ENCODE assay signal across 1 cellular context in the genomic region with DNA sequence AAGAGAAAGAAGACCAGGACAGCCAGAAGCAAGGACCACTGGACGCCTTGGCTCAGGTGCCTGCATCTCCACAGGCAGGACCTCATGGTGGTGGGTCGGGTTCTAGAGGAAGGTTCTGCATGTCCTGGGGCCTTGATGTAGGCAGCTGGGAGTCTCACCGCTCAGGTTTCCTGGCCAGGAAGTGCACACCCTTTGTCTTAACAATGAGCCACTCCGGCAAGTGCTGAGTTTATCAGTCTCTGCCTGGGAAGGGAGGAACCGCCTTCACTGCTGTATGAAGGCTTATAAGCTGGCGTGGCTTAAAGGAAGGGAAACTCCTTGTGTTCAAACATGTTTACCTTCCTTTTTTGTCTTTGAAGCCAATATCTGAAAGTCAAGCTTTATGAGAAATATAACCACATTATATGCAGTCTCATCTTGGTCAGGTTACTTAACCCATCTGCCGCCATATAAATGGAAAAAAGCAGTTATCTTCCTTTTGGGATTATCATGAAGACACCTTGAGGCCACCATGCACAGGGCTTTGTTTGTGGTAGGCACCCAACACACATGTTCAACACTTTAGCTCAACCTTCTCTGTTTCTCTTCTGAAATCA.
TF ChIP-seq lines count a peak whose summit lies in the region.

TSS of gene ST6GALNAC1 (minus strand) at position 205 of the 596 bp plus-strand sequence. CDS start at position 86, 119 bp downstream.

TF ChIP-seq in K562, 482 proteins besides CTCF, POLR2A, EP300 and RAD21 (continued from another document and continues in another):
- TF ChIP-seq CEBPZ (IDR thresholded peaks at IDR 0.05; ENCODE audit: borderline replicate concordance, low read depth, low read length) (no peak), EHMT2 (IDR thresholded peaks at IDR 0.05) (peak; percentile 89), RBM17 (IDR thresholded peaks at IDR 0.05; ENCODE audit: borderline replicate concordance, low read depth, low read length) (no peak), ZNF668 (CRISPR knock-in tag; IDR thresholded peaks at IDR 0.05) (peak; percentile 44; the same call in 1 of the 2 replicates), PTTG1 (tag; IDR thresholded peaks at IDR 0.05; ENCODE audit: low read depth) (no peak), ZZZ3 (IDR thresholded peaks at IDR 0.05) (no peak), MEIS2 (IDR thresholded peaks at IDR 0.05; ENCODE audit: partially characterized antibody) (peak; percentile 38), BHLHE40 (IDR thresholded peaks at IDR 0.05; ENCODE audit: low read length) (peak; percentile 44), GABPB1 (CRISPR knock-in tag; IDR thresholded peaks at IDR 0.05) (peak; percentile 64; the same call in 1 of the 2 replicates), E2F3 (CRISPR knock-in tag; IDR thresholded peaks at IDR 0.05) (no peak), DEAF1 (CRISPR knock-in tag; IDR thresholded peaks at IDR 0.05) (no peak), MAFK (IDR thresholded peaks at IDR 0.05; ENCODE audit: low read length) (no peak), ZNF431 (CRISPR knock-in tag; IDR thresholded peaks at IDR 0.05) (no peak; the same call in 1 of the 2 replicates), TAF7 (tag; IDR thresholded peaks at IDR 0.05) (no peak), EP400 (IDR thresholded peaks at IDR 0.05) (peak; percentile 73), KDM5B (IDR thresholded peaks at IDR 0.05; ENCODE audit: insufficient replicate concordance, low read depth, low read length) (peak; percentile 83), GTF2F1 (IDR thresholded peaks at IDR 0.05; ENCODE audit: low read depth, low read length) (peak; percentile 62; the same call in 1 of the 2 replicates), ADNP (tag; IDR thresholded peaks at IDR 0.05) (no peak), ELF1 (tag; IDR thresholded peaks at IDR 0.05) (peak; percentile 68; the same call in 1 of the 2 replicates), PHF20 (IDR thresholded peaks at IDR 0.05; ENCODE audit: partially characterized antibody) (no peak), CHD7 (IDR thresholded peaks at IDR 0.05; ENCODE audit: low read depth, low read length) (no peak), ZNF561 (CRISPR knock-in tag; conservative IDR thresholded peaks at IDR 0.05) (no peak), ZNF395 (CRISPR knock-in tag; IDR thresholded peaks at IDR 0.05) (peak; percentile 79), MEF2A (IDR thresholded peaks at IDR 0.05; ENCODE audit: control insufficient read depth, low read depth, low read length) (no peak), ZKSCAN1 (IDR thresholded peaks at IDR 0.05; ENCODE audit: low read depth, low read length) (0 out of 2 replicates have a peak, but pooled peaks have one; percentile 26), CBX3 (IDR thresholded peaks at IDR 0.05; ENCODE audit: borderline replicate concordance in 1 of 2, low read length in 2 of 2) (peak in 1 of 2 experiments; percentile 87; a peak in 1 of 3 replicates), NFIC (IDR thresholded peaks at IDR 0.05) (no peak; the same call in 1 of the 2 replicates)
- TF ChIP-seq, protein P1, sequence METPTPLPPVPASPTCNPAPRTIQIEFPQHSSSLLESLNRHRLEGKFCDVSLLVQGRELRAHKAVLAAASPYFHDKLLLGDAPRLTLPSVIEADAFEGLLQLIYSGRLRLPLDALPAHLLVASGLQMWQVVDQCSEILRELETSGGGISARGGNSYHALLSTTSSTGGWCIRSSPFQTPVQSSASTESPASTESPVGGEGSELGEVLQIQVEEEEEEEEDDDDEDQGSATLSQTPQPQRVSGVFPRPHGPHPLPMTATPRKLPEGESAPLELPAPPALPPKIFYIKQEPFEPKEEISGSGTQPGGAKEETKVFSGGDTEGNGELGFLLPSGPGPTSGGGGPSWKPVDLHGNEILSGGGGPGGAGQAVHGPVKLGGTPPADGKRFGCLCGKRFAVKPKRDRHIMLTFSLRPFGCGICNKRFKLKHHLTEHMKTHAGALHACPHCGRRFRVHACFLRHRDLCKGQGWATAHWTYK (CRISPR knock-in tag; IDR thresholded peaks at IDR 0.05), result peak; percentile 59; the same call in 1 of the 2 replicates
- TF ChIP-seq, protein P2, sequence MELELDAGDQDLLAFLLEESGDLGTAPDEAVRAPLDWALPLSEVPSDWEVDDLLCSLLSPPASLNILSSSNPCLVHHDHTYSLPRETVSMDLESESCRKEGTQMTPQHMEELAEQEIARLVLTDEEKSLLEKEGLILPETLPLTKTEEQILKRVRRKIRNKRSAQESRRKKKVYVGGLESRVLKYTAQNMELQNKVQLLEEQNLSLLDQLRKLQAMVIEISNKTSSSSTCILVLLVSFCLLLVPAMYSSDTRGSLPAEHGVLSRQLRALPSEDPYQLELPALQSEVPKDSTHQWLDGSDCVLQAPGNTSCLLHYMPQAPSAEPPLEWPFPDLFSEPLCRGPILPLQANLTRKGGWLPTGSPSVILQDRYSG (tag; conservative IDR thresholded peaks at IDR 0.05; ENCODE audit: low read depth), result peak; percentile 73; the same call in 1 of the 2 replicates
